Comparison of ENCODE assay signal across 1 cellular context in the genomic region with DNA sequence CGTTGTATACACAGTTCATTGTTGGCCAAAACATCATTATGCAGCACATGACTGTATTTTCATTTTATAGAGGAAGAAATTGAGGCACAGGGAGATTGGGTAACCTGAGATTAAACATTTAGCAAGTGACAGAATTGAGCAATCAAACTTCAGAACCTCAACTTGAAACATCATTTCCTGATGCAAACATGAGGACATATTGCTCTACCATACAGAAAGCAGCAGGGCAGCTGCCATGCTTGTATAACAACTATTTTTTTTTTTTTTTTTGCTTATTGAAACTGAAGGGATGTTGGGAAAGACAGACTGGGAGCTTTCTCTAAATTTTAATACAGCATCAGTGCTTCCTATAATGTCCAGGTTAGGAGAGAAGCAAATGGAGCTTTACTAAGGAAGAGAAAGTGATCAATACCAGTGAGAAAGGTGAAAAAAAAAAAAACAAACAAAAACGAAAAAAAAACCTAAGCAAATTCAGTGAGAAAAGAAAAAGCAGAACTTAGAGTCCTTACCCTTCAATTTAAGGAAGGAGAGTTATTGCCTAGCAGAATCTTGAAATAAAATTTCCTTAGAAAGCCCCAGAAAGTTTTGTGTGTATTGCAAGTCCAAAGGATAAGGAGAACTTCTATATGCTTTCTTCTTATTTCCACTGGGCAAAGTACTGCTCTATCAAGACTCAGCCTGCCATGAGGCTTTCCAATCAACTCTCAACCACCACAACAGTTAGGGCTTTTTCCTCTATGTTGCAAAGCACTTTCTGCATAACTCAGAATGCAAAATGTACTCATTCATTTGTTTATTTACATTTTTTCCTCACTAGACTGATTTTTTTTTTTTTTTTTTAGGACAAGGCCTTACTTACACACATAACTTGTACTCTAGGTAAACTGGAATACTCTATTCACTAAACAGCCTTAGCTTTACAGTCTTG.
A peak's percentile ranks its signal among the peaks of the same experiment; 100 is the strongest.
TF ChIP-seq lines count a peak whose summit lies in the region.

No MANE protein-coding gene starts in this region.

TF ChIP-seq in HepG2, 621 proteins besides CTCF, POLR2A, EP300 and RAD21:
- TF ChIP-seq, protein P1, sequence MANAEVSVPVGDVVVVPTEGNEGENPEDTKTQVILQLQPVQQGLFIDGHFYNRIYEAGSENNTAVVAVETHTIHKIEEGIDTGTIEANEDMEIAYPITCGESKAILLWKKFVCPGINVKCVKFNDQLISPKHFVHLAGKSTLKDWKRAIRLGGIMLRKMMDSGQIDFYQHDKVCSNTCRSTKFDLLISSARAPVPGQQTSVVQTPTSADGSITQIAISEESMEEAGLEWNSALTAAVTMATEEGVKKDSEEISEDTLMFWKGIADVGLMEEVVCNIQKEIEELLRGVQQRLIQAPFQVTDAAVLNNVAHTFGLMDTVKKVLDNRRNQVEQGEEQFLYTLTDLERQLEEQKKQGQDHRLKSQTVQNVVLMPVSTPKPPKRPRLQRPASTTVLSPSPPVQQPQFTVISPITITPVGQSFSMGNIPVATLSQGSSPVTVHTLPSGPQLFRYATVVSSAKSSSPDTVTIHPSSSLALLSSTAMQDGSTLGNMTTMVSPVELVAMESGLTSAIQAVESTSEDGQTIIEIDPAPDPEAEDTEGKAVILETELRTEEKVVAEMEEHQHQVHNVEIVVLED (CRISPR knock-in tag; IDR thresholded peaks at IDR 0.05; ENCODE audit: borderline replicate concordance), result no peak
- no peak for TF ChIP-seq ZEB1 (IDR thresholded peaks at IDR 0.05; ENCODE audit: insufficient replicate concordance, low read depth)
- no peak for TF ChIP-seq ZIK1 (CRISPR knock-in tag; IDR thresholded peaks at IDR 0.05; ENCODE audit: borderline replicate concordance, low read depth)
- no peak for TF ChIP-seq KDM3A (CRISPR knock-in tag; IDR thresholded peaks at IDR 0.05; ENCODE audit: low read depth)
- no peak for TF ChIP-seq MTA3 (CRISPR knock-in tag; IDR thresholded peaks at IDR 0.05)
- no peak for TF ChIP-seq BRD4 (CRISPR knock-in tag; IDR thresholded peaks at IDR 0.05)
- TF ChIP-seq, protein P2, sequence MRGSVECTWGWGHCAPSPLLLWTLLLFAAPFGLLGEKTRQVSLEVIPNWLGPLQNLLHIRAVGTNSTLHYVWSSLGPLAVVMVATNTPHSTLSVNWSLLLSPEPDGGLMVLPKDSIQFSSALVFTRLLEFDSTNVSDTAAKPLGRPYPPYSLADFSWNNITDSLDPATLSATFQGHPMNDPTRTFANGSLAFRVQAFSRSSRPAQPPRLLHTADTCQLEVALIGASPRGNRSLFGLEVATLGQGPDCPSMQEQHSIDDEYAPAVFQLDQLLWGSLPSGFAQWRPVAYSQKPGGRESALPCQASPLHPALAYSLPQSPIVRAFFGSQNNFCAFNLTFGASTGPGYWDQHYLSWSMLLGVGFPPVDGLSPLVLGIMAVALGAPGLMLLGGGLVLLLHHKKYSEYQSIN (CRISPR knock-in tag; IDR thresholded peaks at IDR 0.05; ENCODE audit: borderline replicate concordance), result no peak
- TF ChIP-seq ZNF451 (CRISPR knock-in tag; IDR thresholded peaks at IDR 0.05), result no peak
- no peak for TF ChIP-seq MBD4 (IDR thresholded peaks at IDR 0.05; ENCODE audit: borderline replicate concordance, low read length)
- no peak for TF ChIP-seq WIZ (CRISPR knock-in tag; IDR thresholded peaks at IDR 0.05)
- TF ChIP-seq, protein P3, sequence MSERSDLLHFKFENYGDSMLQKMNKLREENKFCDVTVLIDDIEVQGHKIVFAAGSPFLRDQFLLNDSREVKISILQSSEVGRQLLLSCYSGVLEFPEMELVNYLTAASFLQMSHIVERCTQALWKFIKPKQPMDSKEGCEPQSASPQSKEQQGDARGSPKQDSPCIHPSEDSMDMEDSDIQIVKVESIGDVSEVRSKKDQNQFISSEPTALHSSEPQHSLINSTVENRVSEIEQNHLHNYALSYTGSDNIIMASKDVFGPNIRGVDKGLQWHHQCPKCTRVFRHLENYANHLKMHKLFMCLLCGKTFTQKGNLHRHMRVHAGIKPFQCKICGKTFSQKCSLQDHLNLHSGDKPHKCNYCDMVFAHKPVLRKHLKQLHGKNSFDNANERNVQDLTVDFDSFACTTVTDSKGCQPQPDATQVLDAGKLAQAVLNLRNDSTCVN (CRISPR knock-in tag; IDR thresholded peaks at IDR 0.05; ENCODE audit: borderline replicate concordance), result no peak
- TF ChIP-seq, protein P4, sequence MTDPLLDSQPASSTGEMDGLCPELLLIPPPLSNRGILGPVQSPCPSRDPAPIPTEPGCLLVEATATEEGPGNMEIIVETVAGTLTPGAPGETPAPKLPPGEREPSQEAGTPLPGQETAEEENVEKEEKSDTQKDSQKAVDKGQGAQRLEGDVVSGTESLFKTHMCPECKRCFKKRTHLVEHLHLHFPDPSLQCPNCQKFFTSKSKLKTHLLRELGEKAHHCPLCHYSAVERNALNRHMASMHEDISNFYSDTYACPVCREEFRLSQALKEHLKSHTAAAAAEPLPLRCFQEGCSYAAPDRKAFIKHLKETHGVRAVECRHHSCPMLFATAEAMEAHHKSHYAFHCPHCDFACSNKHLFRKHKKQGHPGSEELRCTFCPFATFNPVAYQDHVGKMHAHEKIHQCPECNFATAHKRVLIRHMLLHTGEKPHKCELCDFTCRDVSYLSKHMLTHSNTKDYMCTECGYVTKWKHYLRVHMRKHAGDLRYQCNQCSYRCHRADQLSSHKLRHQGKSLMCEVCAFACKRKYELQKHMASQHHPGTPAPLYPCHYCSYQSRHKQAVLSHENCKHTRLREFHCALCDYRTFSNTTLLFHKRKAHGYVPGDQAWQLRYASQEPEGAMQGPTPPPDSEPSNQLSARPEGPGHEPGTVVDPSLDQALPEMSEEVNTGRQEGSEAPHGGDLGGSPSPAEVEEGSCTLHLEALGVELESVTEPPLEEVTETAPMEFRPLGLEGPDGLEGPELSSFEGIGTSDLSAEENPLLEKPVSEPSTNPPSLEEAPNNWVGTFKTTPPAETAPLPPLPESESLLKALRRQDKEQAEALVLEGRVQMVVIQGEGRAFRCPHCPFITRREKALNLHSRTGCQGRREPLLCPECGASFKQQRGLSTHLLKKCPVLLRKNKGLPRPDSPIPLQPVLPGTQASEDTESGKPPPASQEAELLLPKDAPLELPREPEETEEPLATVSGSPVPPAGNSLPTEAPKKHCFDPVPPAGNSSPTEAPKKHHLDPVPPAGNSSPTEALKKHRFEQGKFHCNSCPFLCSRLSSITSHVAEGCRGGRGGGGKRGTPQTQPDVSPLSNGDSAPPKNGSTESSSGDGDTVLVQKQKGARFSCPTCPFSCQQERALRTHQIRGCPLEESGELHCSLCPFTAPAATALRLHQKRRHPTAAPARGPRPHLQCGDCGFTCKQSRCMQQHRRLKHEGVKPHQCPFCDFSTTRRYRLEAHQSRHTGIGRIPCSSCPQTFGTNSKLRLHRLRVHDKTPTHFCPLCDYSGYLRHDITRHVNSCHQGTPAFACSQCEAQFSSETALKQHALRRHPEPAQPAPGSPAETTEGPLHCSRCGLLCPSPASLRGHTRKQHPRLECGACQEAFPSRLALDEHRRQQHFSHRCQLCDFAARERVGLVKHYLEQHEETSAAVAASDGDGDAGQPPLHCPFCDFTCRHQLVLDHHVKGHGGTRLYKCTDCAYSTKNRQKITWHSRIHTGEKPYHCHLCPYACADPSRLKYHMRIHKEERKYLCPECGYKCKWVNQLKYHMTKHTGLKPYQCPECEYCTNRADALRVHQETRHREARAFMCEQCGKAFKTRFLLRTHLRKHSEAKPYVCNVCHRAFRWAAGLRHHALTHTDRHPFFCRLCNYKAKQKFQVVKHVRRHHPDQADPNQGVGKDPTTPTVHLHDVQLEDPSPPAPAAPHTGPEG (CRISPR knock-in tag; IDR thresholded peaks at IDR 0.05), result no peak
- no peak for TF ChIP-seq CHD2 (IDR thresholded peaks at IDR 0.05; ENCODE audit: low read depth, low read length)
- TF ChIP-seq RFX1 (IDR thresholded peaks at IDR 0.05), result no peak
- TF ChIP-seq, protein P5, sequence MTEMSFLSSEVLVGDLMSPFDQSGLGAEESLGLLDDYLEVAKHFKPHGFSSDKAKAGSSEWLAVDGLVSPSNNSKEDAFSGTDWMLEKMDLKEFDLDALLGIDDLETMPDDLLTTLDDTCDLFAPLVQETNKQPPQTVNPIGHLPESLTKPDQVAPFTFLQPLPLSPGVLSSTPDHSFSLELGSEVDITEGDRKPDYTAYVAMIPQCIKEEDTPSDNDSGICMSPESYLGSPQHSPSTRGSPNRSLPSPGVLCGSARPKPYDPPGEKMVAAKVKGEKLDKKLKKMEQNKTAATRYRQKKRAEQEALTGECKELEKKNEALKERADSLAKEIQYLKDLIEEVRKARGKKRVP (CRISPR knock-in tag; IDR thresholded peaks at IDR 0.05), result peak in 1 of 2 experiments; percentile 85; a peak in 2 of 4 replicates
- TF ChIP-seq ZNF12 (CRISPR knock-in tag; IDR thresholded peaks at IDR 0.05), result 0 out of 2 replicates have a peak, but pooled peaks have one; percentile 39
- no peak for TF ChIP-seq TEAD3 (CRISPR knock-in tag; optimal IDR thresholded peaks at IDR 0.05; ENCODE audit: borderline replicate concordance)
- TF ChIP-seq ZNF768 (CRISPR knock-in tag; IDR thresholded peaks at IDR 0.05), result no peak
- TF ChIP-seq MYC (CRISPR knock-in tag; IDR thresholded peaks at IDR 0.05; ENCODE audit: borderline replicate concordance), result no peak
- no peak for TF ChIP-seq CHD4 (IDR thresholded peaks at IDR 0.05; ENCODE audit: borderline replicate concordance, low read length)
- TF ChIP-seq, protein P6, sequence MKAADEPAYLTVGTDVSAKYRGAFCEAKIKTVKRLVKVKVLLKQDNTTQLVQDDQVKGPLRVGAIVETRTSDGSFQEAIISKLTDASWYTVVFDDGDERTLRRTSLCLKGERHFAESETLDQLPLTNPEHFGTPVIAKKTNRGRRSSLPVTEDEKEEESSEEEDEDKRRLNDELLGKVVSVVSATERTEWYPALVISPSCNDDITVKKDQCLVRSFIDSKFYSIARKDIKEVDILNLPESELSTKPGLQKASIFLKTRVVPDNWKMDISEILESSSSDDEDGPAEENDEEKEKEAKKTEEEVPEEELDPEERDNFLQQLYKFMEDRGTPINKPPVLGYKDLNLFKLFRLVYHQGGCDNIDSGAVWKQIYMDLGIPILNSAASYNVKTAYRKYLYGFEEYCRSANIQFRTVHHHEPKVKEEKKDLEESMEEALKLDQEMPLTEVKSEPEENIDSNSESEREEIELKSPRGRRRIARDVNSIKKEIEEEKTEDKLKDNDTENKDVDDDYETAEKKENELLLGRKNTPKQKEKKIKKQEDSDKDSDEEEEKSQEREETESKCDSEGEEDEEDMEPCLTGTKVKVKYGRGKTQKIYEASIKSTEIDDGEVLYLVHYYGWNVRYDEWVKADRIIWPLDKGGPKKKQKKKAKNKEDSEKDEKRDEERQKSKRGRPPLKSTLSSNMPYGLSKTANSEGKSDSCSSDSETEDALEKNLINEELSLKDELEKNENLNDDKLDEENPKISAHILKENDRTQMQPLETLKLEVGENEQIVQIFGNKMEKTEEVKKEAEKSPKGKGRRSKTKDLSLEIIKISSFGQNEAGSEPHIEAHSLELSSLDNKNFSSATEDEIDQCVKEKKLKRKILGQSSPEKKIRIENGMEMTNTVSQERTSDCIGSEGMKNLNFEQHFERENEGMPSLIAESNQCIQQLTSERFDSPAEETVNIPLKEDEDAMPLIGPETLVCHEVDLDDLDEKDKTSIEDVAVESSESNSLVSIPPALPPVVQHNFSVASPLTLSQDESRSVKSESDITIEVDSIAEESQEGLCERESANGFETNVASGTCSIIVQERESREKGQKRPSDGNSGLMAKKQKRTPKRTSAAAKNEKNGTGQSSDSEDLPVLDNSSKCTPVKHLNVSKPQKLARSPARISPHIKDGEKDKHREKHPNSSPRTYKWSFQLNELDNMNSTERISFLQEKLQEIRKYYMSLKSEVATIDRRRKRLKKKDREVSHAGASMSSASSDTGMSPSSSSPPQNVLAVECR (CRISPR knock-in tag; IDR thresholded peaks at IDR 0.05; ENCODE audit: borderline replicate concordance), result no peak
- TF ChIP-seq, protein P7, sequence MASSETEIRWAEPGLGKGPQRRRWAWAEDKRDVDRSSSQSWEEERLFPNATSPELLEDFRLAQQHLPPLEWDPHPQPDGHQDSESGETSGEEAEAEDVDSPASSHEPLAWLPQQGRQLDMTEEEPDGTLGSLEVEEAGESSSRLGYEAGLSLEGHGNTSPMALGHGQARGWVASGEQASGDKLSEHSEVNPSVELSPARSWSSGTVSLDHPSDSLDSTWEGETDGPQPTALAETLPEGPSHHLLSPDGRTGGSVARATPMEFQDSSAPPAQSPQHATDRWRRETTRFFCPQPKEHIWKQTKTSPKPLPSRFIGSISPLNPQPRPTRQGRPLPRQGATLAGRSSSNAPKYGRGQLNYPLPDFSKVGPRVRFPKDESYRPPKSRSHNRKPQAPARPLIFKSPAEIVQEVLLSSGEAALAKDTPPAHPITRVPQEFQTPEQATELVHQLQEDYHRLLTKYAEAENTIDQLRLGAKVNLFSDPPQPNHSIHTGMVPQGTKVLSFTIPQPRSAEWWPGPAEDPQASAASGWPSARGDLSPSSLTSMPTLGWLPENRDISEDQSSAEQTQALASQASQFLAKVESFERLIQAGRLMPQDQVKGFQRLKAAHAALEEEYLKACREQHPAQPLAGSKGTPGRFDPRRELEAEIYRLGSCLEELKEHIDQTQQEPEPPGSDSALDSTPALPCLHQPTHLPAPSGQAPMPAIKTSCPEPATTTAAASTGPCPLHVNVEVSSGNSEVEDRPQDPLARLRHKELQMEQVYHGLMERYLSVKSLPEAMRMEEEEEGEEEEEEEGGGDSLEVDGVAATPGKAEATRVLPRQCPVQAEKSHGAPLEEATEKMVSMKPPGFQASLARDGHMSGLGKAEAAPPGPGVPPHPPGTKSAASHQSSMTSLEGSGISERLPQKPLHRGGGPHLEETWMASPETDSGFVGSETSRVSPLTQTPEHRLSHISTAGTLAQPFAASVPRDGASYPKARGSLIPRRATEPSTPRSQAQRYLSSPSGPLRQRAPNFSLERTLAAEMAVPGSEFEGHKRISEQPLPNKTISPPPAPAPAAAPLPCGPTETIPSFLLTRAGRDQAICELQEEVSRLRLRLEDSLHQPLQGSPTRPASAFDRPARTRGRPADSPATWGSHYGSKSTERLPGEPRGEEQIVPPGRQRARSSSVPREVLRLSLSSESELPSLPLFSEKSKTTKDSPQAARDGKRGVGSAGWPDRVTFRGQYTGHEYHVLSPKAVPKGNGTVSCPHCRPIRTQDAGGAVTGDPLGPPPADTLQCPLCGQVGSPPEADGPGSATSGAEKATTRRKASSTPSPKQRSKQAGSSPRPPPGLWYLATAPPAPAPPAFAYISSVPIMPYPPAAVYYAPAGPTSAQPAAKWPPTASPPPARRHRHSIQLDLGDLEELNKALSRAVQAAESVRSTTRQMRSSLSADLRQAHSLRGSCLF (CRISPR knock-in tag; IDR thresholded peaks at IDR 0.05; ENCODE audit: borderline replicate concordance), result no peak
- 0 out of 2 replicates have a peak, but pooled peaks have one; percentile 26 for TF ChIP-seq CEBPB (IDR thresholded peaks at IDR 0.05; ENCODE audit: borderline replicate concordance, low read depth, low read length)
